20 cellular contexts compared by ENCODE assay signal in the genomic region with DNA sequence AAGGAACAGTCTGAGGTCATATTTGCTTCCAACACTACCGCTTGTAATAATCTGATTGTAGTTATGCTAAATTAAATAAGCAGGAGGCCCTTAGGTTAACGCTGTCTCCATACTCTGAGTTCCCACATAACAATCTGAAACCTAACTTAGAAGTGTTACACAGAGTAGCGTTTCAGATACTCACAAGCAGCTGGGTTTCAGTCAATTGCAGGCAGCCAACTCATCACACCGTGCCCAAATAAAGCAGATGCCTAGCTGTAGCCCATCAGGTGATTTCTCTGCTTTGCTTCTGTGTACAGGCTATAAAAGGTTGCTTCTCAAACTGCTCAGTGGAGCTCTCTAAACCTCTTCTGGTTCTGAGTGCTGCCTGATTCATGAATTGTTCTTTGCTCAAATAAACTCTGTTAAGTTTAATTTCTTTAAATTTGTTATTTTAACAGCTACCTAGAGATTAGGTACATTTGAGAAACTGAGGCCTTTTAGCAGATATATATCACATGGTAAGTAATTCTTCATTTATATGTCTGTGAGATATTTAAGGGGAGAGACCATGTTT.
A peak's percentile ranks its signal among the peaks of the same experiment; 100 is the strongest.
DNase-seq lines count a peak whose midpoint lies in the region; TF ChIP-seq lines count a peak whose summit lies in the region.
"Had no signal": no experiment of that assay in that cellular context is flagged by ENCODE, and none has a peak within 500 bp of the region (broad histone marks: within the 10 kb centered on the region; RNA-seq: fewer than 3 reads in every experiment).

No MANE protein-coding gene starts in this region.

- CTCF ChIA-PET in GM10248 (lab: Yijun Ruan, JAX), result interaction anchor here (1.4 kb wide), 1 partner anchor 14 kb away, joined by 3 read pairs; no protein-coding TSS in a partner anchor

- no peak overlapping the region for H2BK120ac ChIP-seq in mesenchymal stem cell (ENCODE audit: low read depth, low read length)

- POLR2A ChIA-PET in GM10248 (lab: Yijun Ruan, JAX), result no interaction called here

- H3K27ac ChIP-seq in mesenchymal stem cell (ENCODE audit: low read length, poor library complexity, severe bottlenecking), result no peak overlapping the region
- H3K27ac ChIP-seq: BLaER1 had no signal

- H2BK15ac ChIP-seq in mesenchymal stem cell (ENCODE audit: low read depth, poor library complexity, severe bottlenecking), result no peak overlapping the region

- no peak overlapping the region for H3K4me2 ChIP-seq in mesenchymal stem cell (ENCODE audit: low read length, poor library complexity, severe bottlenecking)
- H3K4me2 ChIP-seq: BLaER1 had no signal

- H3K9ac ChIP-seq in mesenchymal stem cell (ENCODE audit: low read length), result no peak overlapping the region
- H3K9ac ChIP-seq: BLaER1 had no signal

- H3K23ac ChIP-seq in mesenchymal stem cell (ENCODE audit: low read length in 2 of 2), result no peak overlapping the region

- no peaks in the 10 kb centered on the region for H3K79me1 ChIP-seq in mesenchymal stem cell (replicated peaks; ENCODE audit: low read length, poor library complexity, severe bottlenecking)

- 94% methylated on average over 4 of the region's 4 CpGs for WGBS in mesenchymal stem cell

- H4K8ac ChIP-seq in mesenchymal stem cell (ENCODE audit: low read length), result no peak overlapping the region

- no peak overlapping the region for H2BK5ac ChIP-seq in mesenchymal stem cell (ENCODE audit: low read depth, low read length, poor library complexity, severe bottlenecking)

- DNase-seq in NCI-H69 (lab: John Stamatoyannopoulos, UW), result peak; percentile 12
- peak; percentile 23 for DNase-seq in SK-N-DZ (ENCODE audit: low spot score)
- no peak for DNase-seq in GM10248 (ENCODE audit: extremely low spot score)
- no peak for DNase-seq in mesenchymal stem cell
- DNase-seq in medulla oblongata (ENCODE audit: extremely low spot score), result no peak
- DNase-seq: 8988T; ACHN; BE2C; C1 segment of cervical spinal cord; CD4-positive, alpha-beta memory T cell; CD4-positive, CD25-positive, alpha-beta regulatory T cell; CD8-positive, alpha-beta memory T cell; COR-L47; DMS 273 treated with DMSO at 0.1 percent for 48 hours; DMS153; DMS53; DMS79 treated with DMSO at 0.1 percent for 48 hours; GF-D8 had no signal

- no peak overlapping the region for H3K4ac ChIP-seq in mesenchymal stem cell (ENCODE audit: low read depth in 1 of 2, low read length in 2 of 2)

- no peak overlapping the region for H2AK5ac ChIP-seq in mesenchymal stem cell (ENCODE audit: low read length, severe bottlenecking)

- H3K4me3 ChIP-seq in mesenchymal stem cell (ENCODE audit: insufficient read depth in 1 of 2, low read depth in 1 of 2, low read length in 2 of 2), result no peak overlapping the region
- H3K4me3 ChIP-seq: BLaER1, GM12878 had no signal

- H2BK12ac ChIP-seq in mesenchymal stem cell (ENCODE audit: low read length in 2 of 2), result no peak overlapping the region

- H3K36me3 ChIP-seq in mesenchymal stem cell (ENCODE audit: control insufficient read depth in 1 of 2, insufficient read depth in 2 of 2, low read depth in 1 of 2, low read length in 2 of 2), result no peaks in the 10 kb centered on the region
- H3K36me3 ChIP-seq: BE2C, BLaER1 had no signal

- no peak overlapping the region for H2AFZ ChIP-seq in mesenchymal stem cell (ENCODE audit: low read depth, low read length)

- no peak overlapping the region for H3K18ac ChIP-seq in mesenchymal stem cell (ENCODE audit: low read depth in 1 of 2, low read length in 2 of 2)

- TF ChIP-seq CTCF in GM10248 (IDR thresholded peaks at IDR 0.05; ENCODE audit: control extremely low read depth, extremely low read depth, low read depth, missing control alignments), result no peak

- no peak overlapping the region for H4K91ac ChIP-seq in mesenchymal stem cell (ENCODE audit: low read length)

- no peaks in the 10 kb centered on the region for H3K9me3 ChIP-seq in mesenchymal stem cell (ENCODE audit: control insufficient read depth, low read length)
- H3K9me3 ChIP-seq: BE2C, BLaER1 had no signal

- no peaks in the 10 kb centered on the region for H3K4me1 ChIP-seq in mesenchymal stem cell (ENCODE audit: control insufficient read depth, insufficient read depth, low read depth, low read length)
- H3K4me1 ChIP-seq: BLaER1 had no signal

- H3K27me3 ChIP-seq in mesenchymal stem cell (ENCODE audit: control insufficient read depth in 1 of 2, insufficient read depth in 1 of 2, low read length in 2 of 2), result no peaks in the 10 kb centered on the region
- H3K27me3 ChIP-seq: BE2C, BLaER1 had no signal

- H3K14ac ChIP-seq in mesenchymal stem cell (ENCODE audit: low read length in 2 of 2), result no peak overlapping the region

Comparison
In these comparisons a context has a peak if more than half of its experiments do, and no peak if none do; other contexts are left out.
1. DNase-seq: peak in NCI-H69 (single experiment) and SK-N-DZ (single experiment); none in GM10248 (single experiment), mesenchymal stem cell (single experiment) and medulla oblongata (single experiment).